ENCODE assay signal across 1 cellular context in genomic region chr14:88895116-88895515, GRCh38.
TF ChIP-seq lines count a peak whose summit lies in the region.

No MANE protein-coding gene starts in this region.

TF ChIP-seq in GM23338, 12 proteins besides CTCF, POLR2A, EP300 and RAD21:
- TF ChIP-seq ZNF462 (CRISPR knock-in tag; IDR thresholded peaks at IDR 0.05) (no peak), ZNF114 (CRISPR knock-in tag; IDR thresholded peaks at IDR 0.05) (no peak), ETS1 (IDR thresholded peaks at IDR 0.05) (no peak), NANOG (IDR thresholded peaks at IDR 0.05; ENCODE audit: borderline replicate concordance) (no peak), CREB1 (CRISPR knock-in tag; IDR thresholded peaks at IDR 0.05; ENCODE audit: low read depth) (no peak), ZNF331 (CRISPR knock-in tag; IDR thresholded peaks at IDR 0.05; ENCODE audit: low read depth) (no peak), REST (IDR thresholded peaks at IDR 0.05; ENCODE audit: unreplicated experiment) (no peak), POLR2AphosphoS5 (IDR thresholded peaks at IDR 0.05; ENCODE audit: low read depth) (no peak), EZH2 (IDR thresholded peaks at IDR 0.05; ENCODE audit: low read depth, unreplicated experiment) (no peak), JUNB (IDR thresholded peaks at IDR 0.05; ENCODE audit: unreplicated experiment) (no peak), STAT1 (IDR thresholded peaks at IDR 0.05; ENCODE audit: unreplicated experiment) (no peak), EZH2phosphoT487 (IDR thresholded peaks at IDR 0.05; ENCODE audit: unreplicated experiment) (no peak)
